23 cellular contexts compared by ENCODE assay signal in the genomic region with DNA sequence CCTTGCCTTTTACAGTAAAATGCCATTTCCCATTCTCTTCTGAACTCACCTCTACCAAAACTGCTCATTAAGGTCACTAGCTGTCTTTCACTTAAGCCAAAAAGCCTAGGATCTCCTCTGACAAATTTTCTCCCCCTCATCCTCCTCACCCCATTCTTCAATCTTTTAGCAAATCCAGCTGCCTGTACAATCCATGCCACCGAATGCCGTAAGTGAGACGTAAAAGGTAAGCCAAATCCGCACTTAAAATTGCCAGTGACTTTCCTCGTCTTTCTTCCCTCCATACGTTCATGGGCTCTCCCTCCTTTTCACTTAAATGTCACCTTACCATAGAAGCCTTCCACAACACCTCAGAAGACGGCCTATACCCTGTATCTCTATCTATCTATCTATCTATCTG. TPM values are rescaled to one million over a fixed set of nuclear protein-coding genes. Genes with fewer than 3 reads are reported as not detected.
DNase-seq lines count a peak whose midpoint lies in the region; ATAC-seq, FAIRE-seq and TF ChIP-seq lines count a peak whose summit lies in the region.
"Had no signal": no experiment of that assay in that cellular context is flagged by ENCODE, and none has a peak within 500 bp of the region (broad histone marks: within the 10 kb centered on the region; RNA-seq: fewer than 3 reads in every experiment).

No MANE protein-coding gene starts in this region.

- peaks cover 5% of the 10 kb centered on the region for H3K79me2 ChIP-seq in endothelial cell of umbilical vein (ENCODE audit: control insufficient read depth, insufficient read depth, low read length)

- no peak for ATAC-seq in activated CD8-positive, alpha-beta memory T cell treated with anti-CD3 and anti-CD28 coated beads, Interleukin-2, amount 10 ng/mL, durations not matched to agents 7 days and 5 days
- no peak for ATAC-seq in pancreas
- ATAC-seq: GM23338, heart right ventricle, left lobe of liver, right cardiac atrium had no signal

- no peak for DNase-seq in activated CD8-positive, alpha-beta memory T cell treated with anti-CD3 and anti-CD28 coated beads, Interleukin-2, amount 10 ng/mL, durations not matched to agents 7 days and 5 days
- no peak for DNase-seq in activated CD8-positive, alpha-beta memory T cell treated with anti-CD3 and anti-CD28 coated beads, Interleukin-2, amount 50 U/mL, for 48 hours
- no peak for DNase-seq in activated CD4-positive, alpha-beta memory T cell treated with anti-CD3 and anti-CD28 coated beads for 36 hours
- DNase-seq in endothelial cell of umbilical vein (ENCODE audit: low read depth, low spot score) (peak; percentile 9), pancreas (no peak), tibial artery (no peak), NCI-H524 treated with DMSO at 0.1 percent for 48 hours (lab: John Stamatoyannopoulos, UW) (no peak)
- no peak for DNase-seq in activated effector memory CD4-positive, alpha-beta T cell treated with Interleukin-2 at 50 U/mL for 16 hours
- DNase-seq: activated naive CD8-positive, alpha-beta T cell treated with anti-CD3 and anti-CD28 coated beads, Interleukin-2, amount 10 ng/mL, durations not matched to agents 7 days and 5 days; colonic mucosa; GF-D8; heart right ventricle; KBM-7; NCI-H1694 treated with DMSO at 0.1 percent for 48 hours; NCI-H748 treated with DMSO at 0.1 percent for 48 hours; nucleus accumbens; right cardiac atrium had no signal

- dilution Hi-C loops in endothelial cell of umbilical vein (cut with MboI; ENCODE audit: extremely low pct_ligation_motif_present, low sequenced_read_pairs), result no loop called here

- no TSS peak for BruUV-seq in endothelial cell of umbilical vein (replicated peaks; lab: Mats Ljungman, UMichigan)

- no peaks in the 10 kb centered on the region for H3K27me3 Mint-ChIP-seq in activated CD8-positive, alpha-beta memory T cell treated with anti-CD3 and anti-CD28 coated beads, Interleukin-2, amount 10 ng/mL, durations not matched to agents 7 days and 5 days
- H3K27me3 Mint-ChIP-seq in activated CD4-positive, alpha-beta memory T cell treated with anti-CD3 and anti-CD28 coated beads for 36 hours, result no peaks in the 10 kb centered on the region
- H3K27me3 Mint-ChIP-seq: activated naive CD8-positive, alpha-beta T cell treated with anti-CD3 and anti-CD28 coated beads, Interleukin-2, amount 10 ng/mL, durations not matched to agents 7 days and 5 days; brain had no signal

- intact Hi-C loops in activated CD4-positive, alpha-beta memory T cell treated with anti-CD3 and anti-CD28 coated beads for 36 hours (cut with micrococcal nuclease), result no loop called here
- intact Hi-C loops in endothelial cell of umbilical vein (cut with micrococcal nuclease) (loop anchor here (5.0 kb wide), 1 partner anchor 142 kb away; no protein-coding TSS in a partner anchor), pancreas (cut with DNase I) (no loop called here), tibial artery (cut with DNase I; ENCODE audit: low total_unique reads) (no loop called here)

- POLR2A ChIA-PET in activated CD4-positive, alpha-beta memory T cell treated with anti-CD3 and anti-CD28 coated beads for 36 hours (lab: Charles Lee), result interaction anchor here (2.1 kb wide), 1 partner anchor 13 kb away, joined by 10 read pairs; a partner anchor contains a TSS
- POLR2A ChIA-PET in endothelial cell of umbilical vein (lab: Charles Lee), result no interaction called here

- H3K9me3 ChIP-seq in endothelial cell of umbilical vein (replicated peaks; ENCODE audit: control insufficient read depth, insufficient read depth, low read length) (no peaks in the 10 kb centered on the region), pancreas (no peaks in the 10 kb centered on the region), tibial artery (no peaks in the 10 kb centered on the region)
- H3K9me3 ChIP-seq: BLaER1, colonic mucosa, heart right ventricle, vagina had no signal

- TF ChIP-seq CTCF in endothelial cell of umbilical vein (IDR thresholded peaks at IDR 0.05; ENCODE audit: extremely low read depth in 1 of 2, insufficient read depth in 1 of 2, low read depth in 1 of 2, low read length in 2 of 2), result no peak
- no peak for TF ChIP-seq CTCF in pancreas (IDR thresholded peaks at IDR 0.05)
- no peak for TF ChIP-seq CTCF in tibial artery (IDR thresholded peaks at IDR 0.05)

- peaks cover 20% of the 10 kb centered on the region for H3K4me1 Mint-ChIP-seq in activated CD8-positive, alpha-beta memory T cell treated with anti-CD3 and anti-CD28 coated beads, Interleukin-2, amount 10 ng/mL, durations not matched to agents 7 days and 5 days
- H3K4me1 Mint-ChIP-seq in activated CD4-positive, alpha-beta memory T cell treated with anti-CD3 and anti-CD28 coated beads for 36 hours (ENCODE audit: low read depth), result peaks cover 29% of the 10 kb centered on the region
- H3K4me1 Mint-ChIP-seq: GM23338 had no signal

- peaks cover 55% of the 10 kb centered on the region for H3K36me3 Mint-ChIP-seq in activated CD8-positive, alpha-beta memory T cell treated with anti-CD3 and anti-CD28 coated beads, Interleukin-2, amount 10 ng/mL, durations not matched to agents 7 days and 5 days
- peaks cover 45% of the 10 kb centered on the region for H3K36me3 Mint-ChIP-seq in activated CD4-positive, alpha-beta memory T cell treated with anti-CD3 and anti-CD28 coated beads for 36 hours

- CTCF ChIA-PET in activated CD8-positive, alpha-beta memory T cell treated with anti-CD3 and anti-CD28 coated beads, Interleukin-2, amount 10 ng/mL, durations not matched to agents 7 days and 5 days (lab: Charles Lee), result interaction anchor here (2.6 to 2.7 kb wide), 2 partner anchors 14 to 15 kb away, joined by 14 to 15 read pairs; a partner anchor contains a TSS
- CTCF ChIA-PET in activated CD4-positive, alpha-beta memory T cell treated with anti-CD3 and anti-CD28 coated beads for 36 hours (lab: Charles Lee), result interaction anchor here (1.3 to 3.8 kb wide), 4 partner anchors 13 to 47 kb away, joined by 3 to 21 read pairs (median 15); a partner anchor contains a TSS
- CTCF ChIA-PET in endothelial cell of umbilical vein (lab: Charles Lee), result interaction anchor here (1.2 to 1.7 kb wide), 2 partner anchors 11 to 16 kb away, joined by 3 to 5 read pairs; no protein-coding TSS in a partner anchor

- no peaks in the 10 kb centered on the region for H4K20me1 ChIP-seq in endothelial cell of umbilical vein (replicated peaks; ENCODE audit: control insufficient read depth, extremely low read depth, insufficient read depth, low read length)

- no peaks in the 10 kb centered on the region for H3K27me3 ChIP-seq in endothelial cell of umbilical vein (ENCODE audit: control insufficient read depth in 2 of 2, insufficient read depth in 2 of 2, low read length in 2 of 2)
- H3K27me3 ChIP-seq in pancreas, result no peaks in the 10 kb centered on the region
- H3K27me3 ChIP-seq in tibial artery, result no peaks in the 10 kb centered on the region
- H3K27me3 ChIP-seq: BLaER1, colonic mucosa, heart right ventricle, vagina had no signal

- peaks cover 27 to 36% of the 10 kb centered on the region in 2 experiments for H3K36me3 ChIP-seq in endothelial cell of umbilical vein (ENCODE audit: control insufficient read depth in 2 of 2, extremely low read depth in 1 of 2, insufficient read depth in 2 of 2, low read length in 2 of 2)
- peaks cover 0 to 43% (median 41%) of the 10 kb centered on the region in 3 donors for H3K36me3 ChIP-seq in pancreas
- peaks cover 48 to 95% (median 73%) of the 10 kb centered on the region in 3 donors for H3K36me3 ChIP-seq in tibial artery
- H3K36me3 ChIP-seq: colonic mucosa had no signal

- H3K4me2 ChIP-seq in endothelial cell of umbilical vein (ENCODE audit: insufficient read depth, low read length), result no peak overlapping the region
- H3K4me2 ChIP-seq: GM23338 had no signal

- H3K4me1 ChIP-seq in endothelial cell of umbilical vein (ENCODE audit: control insufficient read depth, extremely low read depth, insufficient read depth, low read length) (peaks cover 5% of the 10 kb centered on the region), pancreas (peaks cover 23 to 57% (median 44%) of the 10 kb centered on the region in 3 donors), tibial artery (peaks cover 0 to 35% (median 5%) of the 10 kb centered on the region in 4 donors)
- H3K4me1 ChIP-seq: colonic mucosa, vagina had no signal

- H3K27ac ChIP-seq in endothelial cell of umbilical vein (ENCODE audit: insufficient read depth, low read depth, low read length), result no peak overlapping the region
- peak overlapping the region; percentile 20 to 82 (median 36) for H3K27ac ChIP-seq in pancreas
- H3K27ac ChIP-seq in tibial artery, result peak overlapping the region in 1 of 2 donors; percentile 42
- H3K27ac ChIP-seq: BLaER1, colonic mucosa, heart right ventricle, vagina had no signal

- peak overlapping the region; percentile 7 for H3K27ac Mint-ChIP-seq in activated CD8-positive, alpha-beta memory T cell treated with anti-CD3 and anti-CD28 coated beads, Interleukin-2, amount 10 ng/mL, durations not matched to agents 7 days and 5 days
- H3K27ac Mint-ChIP-seq in activated CD4-positive, alpha-beta memory T cell treated with anti-CD3 and anti-CD28 coated beads for 36 hours, result peak overlapping the region; percentile 40
- H3K27ac Mint-ChIP-seq: activated naive CD8-positive, alpha-beta T cell treated with anti-CD3 and anti-CD28 coated beads, Interleukin-2, amount 10 ng/mL, durations not matched to agents 7 days and 5 days; brain; GM23338 had no signal

- TF ChIP-seq POLR2A in endothelial cell of umbilical vein (IDR thresholded peaks at IDR 0.05; ENCODE audit: low read depth, low read length), result no peak

- H3K9me1 ChIP-seq in endothelial cell of umbilical vein (replicated peaks; ENCODE audit: control insufficient read depth, extremely low read depth, insufficient read depth, low read length), result no peaks in the 10 kb centered on the region

- H3K9ac ChIP-seq in endothelial cell of umbilical vein (replicated peaks; ENCODE audit: extremely low read depth, insufficient read depth, low read length), result no peak overlapping the region
- H3K9ac ChIP-seq: BLaER1 had no signal

- FAIRE-seq in endothelial cell of umbilical vein (lab: Jason Lieb, UNC) (no peak), pancreas (lab: Jason Lieb, UNC) (no peak)
- FAIRE-seq: endometrium had no signal

- H3K4me3 ChIP-seq in endothelial cell of umbilical vein (replicated peaks in 1 of 3; ENCODE audit: insufficient read depth in 1 of 3, low read depth in 1 of 3, low read length in 3 of 3) (no peak overlapping the region), pancreas (no peak overlapping the region), tibial artery (no peak overlapping the region)
- H3K4me3 ChIP-seq: BLaER1, colonic mucosa, GM23338, heart right ventricle, vagina had no signal

- WGBS in pancreas, 2 donors, result 60 to 75% methylated on average over 7 of the region's 7 CpGs

- no peak overlapping the region for H2AFZ ChIP-seq in endothelial cell of umbilical vein (ENCODE audit: low read depth, low read length)
- H2AFZ ChIP-seq: GM23338 had no signal

- no peaks in the 10 kb centered on the region for H3K9me3 Mint-ChIP-seq in activated CD8-positive, alpha-beta memory T cell treated with anti-CD3 and anti-CD28 coated beads, Interleukin-2, amount 10 ng/mL, durations not matched to agents 7 days and 5 days (ENCODE audit: low read depth)
- no peaks in the 10 kb centered on the region for H3K9me3 Mint-ChIP-seq in activated CD4-positive, alpha-beta memory T cell treated with anti-CD3 and anti-CD28 coated beads for 36 hours
- H3K9me3 Mint-ChIP-seq: activated naive CD8-positive, alpha-beta T cell treated with anti-CD3 and anti-CD28 coated beads, Interleukin-2, amount 10 ng/mL, durations not matched to agents 7 days and 5 days; brain; GM23338 had no signal

- H3K4me3 Mint-ChIP-seq in activated CD8-positive, alpha-beta memory T cell treated with anti-CD3 and anti-CD28 coated beads, Interleukin-2, amount 10 ng/mL, durations not matched to agents 7 days and 5 days, result no peak overlapping the region
- no peak overlapping the region for H3K4me3 Mint-ChIP-seq in activated CD4-positive, alpha-beta memory T cell treated with anti-CD3 and anti-CD28 coated beads for 36 hours
- H3K4me3 Mint-ChIP-seq: activated naive CD8-positive, alpha-beta T cell treated with anti-CD3 and anti-CD28 coated beads, Interleukin-2, amount 10 ng/mL, durations not matched to agents 7 days and 5 days; brain; GM23338 had no signal

RNA-seq across cellular contexts. Expression of a gene that starts 13.8 kb away (rescaled TPM):
- 10 to 100 TPM; 68.0 to 94.9 TPM for total RNA-seq in activated CD8-positive, alpha-beta memory T cell treated with anti-CD3 and anti-CD28 coated beads, Interleukin-2, amount 10 ng/mL, durations not matched to agents 7 days and 5 days
- total RNA-seq in activated CD4-positive, alpha-beta memory T cell treated with anti-CD3 and anti-CD28 coated beads for 36 hours, result 100 to 1,000 TPM; 104 to 109 TPM
- 89.4 and 90.8 TPM in 2 replicates for total RNA-seq in endothelial cell of umbilical vein
- 38.3 and 53.7 TPM in 2 replicates for polyA plus RNA-seq in endothelial cell of umbilical vein
- 65.5 and 65.9 TPM in 2 replicates for polyA plus RNA-seq in endothelial cell of umbilical vein (2011; cell fraction: cytosol; rRNA removed)
- 70.6 and 95.7 TPM in 2 replicates for polyA plus RNA-seq in endothelial cell of umbilical vein (2011; cell fraction: nucleus; rRNA removed)
- polyA plus RNA-seq in endothelial cell of umbilical vein (2012), result 79.5 and 136 TPM in 2 replicates
- 42.5 and 44.5 TPM in 2 replicates for polyA minus RNA-seq in endothelial cell of umbilical vein
- polyA minus RNA-seq in endothelial cell of umbilical vein (2011; cell fraction: cytosol; rRNA and poly(A)+ RNA removed), result 19.8 TPM
- 96.2 and 126 TPM in 2 replicates for polyA minus RNA-seq in endothelial cell of umbilical vein (2011; cell fraction: nucleus; rRNA and poly(A)+ RNA removed)
- total RNA-seq in pancreas, result 100 to 1,000 TPM in 4 of 6 donors, 10 to 100 TPM in 2; 73.7 to 220 (median 134) TPM
- 100 to 1,000 TPM; 103 to 106 TPM for polyA plus RNA-seq in pancreas
